ENCODE assay signal across 10 cellular contexts in the genomic region with DNA sequence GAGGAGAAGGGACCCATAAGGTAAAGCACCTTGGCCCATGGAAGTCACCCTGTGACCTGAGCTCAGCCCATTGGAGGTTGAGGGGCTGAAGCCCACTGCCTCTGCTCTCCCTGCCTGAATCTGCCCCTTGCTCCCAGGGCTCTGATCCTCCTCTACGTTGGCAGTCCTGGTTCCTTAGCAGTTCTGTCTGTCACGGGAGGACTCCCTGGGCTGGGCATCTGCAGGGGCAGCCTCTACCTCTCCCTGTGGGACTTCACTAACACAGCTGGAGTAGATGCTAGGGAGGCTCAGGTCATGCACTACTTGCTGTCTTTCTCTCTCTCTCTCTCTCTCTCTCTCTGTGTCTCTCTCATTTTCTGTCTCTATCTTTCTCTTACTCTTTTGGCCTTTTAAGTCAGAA. TPM values are rescaled to one million over a fixed set of nuclear protein-coding genes. Genes with fewer than 3 reads are reported as not detected.
DNase-seq lines count a peak whose midpoint lies in the region; ATAC-seq and TF ChIP-seq lines count a peak whose summit lies in the region.
"Had no signal": no experiment of that assay in that cellular context is flagged by ENCODE, and none has a peak within 500 bp of the region (broad histone marks: within the 10 kb centered on the region; RNA-seq: fewer than 3 reads in every experiment).

No MANE protein-coding gene starts in this region.

- H3K36me3 Mint-ChIP-seq in endodermal cell (ENCODE audit: low read depth): no peaks in the 10 kb centered on the region

- peaks cover 46% of the 10 kb centered on the region for H3K4me1 ChIP-seq in mesenchymal stem cell (ENCODE audit: control insufficient read depth, insufficient read depth, low read depth, low read length)
- H3K4me1 ChIP-seq in endodermal cell (ENCODE audit: control insufficient read depth, insufficient read depth, low read length): no peaks in the 10 kb centered on the region

- H2AFZ ChIP-seq in mesenchymal stem cell (ENCODE audit: low read depth, low read length): no peak overlapping the region

- H3K4me3 ChIP-seq in mesenchymal stem cell (ENCODE audit: insufficient read depth in 1 of 2, low read depth in 1 of 2, low read length in 2 of 2) (no peak overlapping the region), endodermal cell (ENCODE audit: low read length) (no peak overlapping the region), brain microvascular endothelial cell (ENCODE audit: low read depth, low read length) (no peak overlapping the region)

- TF ChIP-seq CTCF in endodermal cell (conservative IDR thresholded peaks at IDR 0.05) (no peak), brain microvascular endothelial cell (IDR thresholded peaks at IDR 0.05; ENCODE audit: low read depth, low read length, missing control alignments) (no peak)

- H3K4me2 ChIP-seq in mesenchymal stem cell (ENCODE audit: low read length, poor library complexity, severe bottlenecking): no peak overlapping the region

- peaks cover 24% of the 10 kb centered on the region for H3K79me1 ChIP-seq in mesenchymal stem cell (replicated peaks; ENCODE audit: low read length, poor library complexity, severe bottlenecking)

- H4K8ac ChIP-seq in mesenchymal stem cell (ENCODE audit: low read length): peak overlapping the region; percentile 89

- H3K14ac ChIP-seq in mesenchymal stem cell (ENCODE audit: low read length in 2 of 2): peak overlapping the region in 1 of 2 experiments; percentile 96

- peak overlapping the region; percentile 49 to 90 for H2BK12ac ChIP-seq in mesenchymal stem cell (ENCODE audit: low read length in 2 of 2)

- no peak overlapping the region for H2BK15ac ChIP-seq in mesenchymal stem cell (ENCODE audit: low read depth, poor library complexity, severe bottlenecking)

- no peak for DNase-seq in mesenchymal stem cell
- DNase-seq in endodermal cell: no peak
- DNase-seq in mucosa of gallbladder (ENCODE audit: low spot score): no peak
- no peak for DNase-seq in nucleus accumbens (lab: John Stamatoyannopoulos, UW)
- DNase-seq in brain microvascular endothelial cell: no peak
- DNase-seq: dermis blood vessel endothelial cell, NCI-H2029 had no signal

- H3K36me3 ChIP-seq in mesenchymal stem cell (ENCODE audit: control insufficient read depth in 1 of 2, insufficient read depth in 2 of 2, low read depth in 1 of 2, low read length in 2 of 2) (peaks cover 15 to 38% of the 10 kb centered on the region in 2 experiments), endodermal cell (ENCODE audit: control insufficient read depth, insufficient read depth, low read length) (no peaks in the 10 kb centered on the region), brain microvascular endothelial cell (replicated peaks) (peaks cover 3% of the 10 kb centered on the region)

- H4K91ac ChIP-seq in mesenchymal stem cell (ENCODE audit: low read length): peak overlapping the region; percentile 96

- H3K18ac ChIP-seq in mesenchymal stem cell (ENCODE audit: low read depth in 1 of 2, low read length in 2 of 2): peak overlapping the region; percentile 64 to 86

- H3K4me1 Mint-ChIP-seq in endodermal cell: peaks cover 5% of the 10 kb centered on the region

- H3K9me3 ChIP-seq in mesenchymal stem cell (ENCODE audit: control insufficient read depth, low read length) (no peaks in the 10 kb centered on the region), endodermal cell (ENCODE audit: control insufficient read depth, low read length) (no peaks in the 10 kb centered on the region)

- H2BK120ac ChIP-seq in mesenchymal stem cell (ENCODE audit: low read depth, low read length): peak overlapping the region; percentile 83

- H3K27ac ChIP-seq in mesenchymal stem cell (ENCODE audit: low read length, poor library complexity, severe bottlenecking) (no peak overlapping the region), endodermal cell (ENCODE audit: low read depth, low read length) (no peak overlapping the region), brain microvascular endothelial cell (no peak overlapping the region)

- no peaks in the 10 kb centered on the region for H3K27me3 ChIP-seq in mesenchymal stem cell (ENCODE audit: control insufficient read depth in 1 of 2, insufficient read depth in 1 of 2, low read length in 2 of 2)
- H3K27me3 ChIP-seq in endodermal cell (ENCODE audit: control insufficient read depth, insufficient read depth, low read length, poor library complexity, severe bottlenecking): no peaks in the 10 kb centered on the region
- no peaks in the 10 kb centered on the region for H3K27me3 ChIP-seq in brain microvascular endothelial cell (replicated peaks)

- ATAC-seq in GM18508 (IDR thresholded peaks at IDR 0.05; ENCODE audit: insufficient read depth, unreplicated experiment) (peak; percentile 14), GM21526 (IDR thresholded peaks at IDR 0.05; ENCODE audit: low FRiP score, unreplicated experiment) (peak; percentile 38), HG03439 (IDR thresholded peaks at IDR 0.05; ENCODE audit: unreplicated experiment) (peak; percentile 27)

- H3K9me3 Mint-ChIP-seq in endodermal cell: no peaks in the 10 kb centered on the region

- peak overlapping the region; percentile 24 to 88 for H3K4ac ChIP-seq in mesenchymal stem cell (ENCODE audit: low read depth in 1 of 2, low read length in 2 of 2)

- H3K23ac ChIP-seq in mesenchymal stem cell (ENCODE audit: low read length in 2 of 2): no peak overlapping the region

- H3K9ac ChIP-seq in mesenchymal stem cell (ENCODE audit: low read length) (no peak overlapping the region), endodermal cell (ENCODE audit: extremely low read depth, low read length, poor library complexity, severe bottlenecking) (no peak overlapping the region)

- no peaks in the 10 kb centered on the region for H3K27me3 Mint-ChIP-seq in endodermal cell (ENCODE audit: insufficient read depth)

- H3K27ac Mint-ChIP-seq in endodermal cell: no peak overlapping the region

- 88% methylated on average over 2 of the region's 2 CpGs for WGBS in mesenchymal stem cell
- 70 to 86% methylated on average over 2 of the region's 2 CpGs for WGBS in endodermal cell (ENCODE audit: insufficient coverage in 1 of 2, insufficient read length in 1 of 2), 2 experiments

- H2AK5ac ChIP-seq in mesenchymal stem cell (ENCODE audit: low read length, severe bottlenecking): no peak overlapping the region

- in situ Hi-C loops in brain microvascular endothelial cell (cut with HindIII; ENCODE audit: low pct_ligation_motif_present, low sequenced_read_pairs): no loop called here

- no peak overlapping the region for H2BK5ac ChIP-seq in mesenchymal stem cell (ENCODE audit: low read depth, low read length, poor library complexity, severe bottlenecking)

- H3K4me3 Mint-ChIP-seq in endodermal cell: no peak overlapping the region

RNA-seq across cellular contexts. Expression of a gene that starts 8.7 kb away (rescaled TPM):
- polyA plus RNA-seq in mesenchymal stem cell (2013, experiment 1 of 2): 199 TPM
- 195 TPM for polyA plus RNA-seq in mesenchymal stem cell (2013, experiment 2 of 2)
- 10 to 100 TPM; 15.3 to 23.2 TPM for total RNA-seq in endodermal cell
- 71.8 TPM for polyA plus RNA-seq in endodermal cell (2013, experiment 1 of 2)
- polyA plus RNA-seq in endodermal cell (2013, experiment 2 of 2): 75.2 TPM
- 51.1 TPM for total RNA-seq in mucosa of gallbladder
